In the genomic region with DNA sequence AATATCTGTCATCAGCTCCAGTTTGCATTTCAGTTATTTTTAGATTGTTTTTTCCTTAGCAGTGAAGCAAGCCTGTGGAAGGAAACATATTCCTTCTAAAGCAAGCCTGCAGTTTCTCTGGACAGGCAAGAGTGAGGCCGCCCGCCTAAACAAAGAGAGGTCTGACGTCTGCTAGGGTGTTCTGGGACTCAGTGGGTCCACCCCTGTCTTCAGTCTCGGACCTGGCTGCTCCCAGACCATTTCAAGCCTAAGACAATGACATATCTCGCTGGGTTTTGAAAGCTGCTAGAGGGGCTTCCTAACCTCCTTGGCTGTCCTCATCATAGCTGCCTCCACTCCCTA, we compare ENCODE assay signal across 25 cellular contexts. TPM values are rescaled to one million over a fixed set of nuclear protein-coding genes. Genes with fewer than 3 reads are reported as not detected.
A peak's percentile ranks its signal among the peaks of the same experiment; 100 is the strongest.
DNase-seq lines count a peak whose midpoint lies in the region; ATAC-seq and TF ChIP-seq lines count a peak whose summit lies in the region.
"Had no signal": no experiment of that assay in that cellular context is flagged by ENCODE, and none has a peak within 500 bp of the region (broad histone marks: within the 10 kb centered on the region; RNA-seq: fewer than 3 reads in every experiment).

No MANE protein-coding gene starts in this region.

- WGBS in heart right ventricle, 2 donors: 52 to 61% methylated on average over 5 of the region's 5 CpGs
- 81% methylated on average over 5 of the region's 5 CpGs for WGBS in testis, 2 donors

- peaks cover 5 to 37% (median 22%) of the 10 kb centered on the region in 11 experiments; a peak in 17 of 22 replicates for H3K9me3 ChIP-seq in BLaER1 treated with 17β-estradiol and CSF1 and Interleukin-3, amounts not matched to agents 10 nM and 100 nM (replicated peaks in 1 of 11)
- H3K9me3 ChIP-seq in adipocyte (ENCODE audit: control insufficient read depth, low read length): no peaks in the 10 kb centered on the region
- no peaks in the 10 kb centered on the region for H3K9me3 ChIP-seq in heart right ventricle
- no peaks in the 10 kb centered on the region for H3K9me3 ChIP-seq in testis
- H3K9me3 ChIP-seq: neutrophil, prostate gland had no signal

- ATAC-seq in heart right ventricle (peak; percentile 18 to 85 (median 59)), sciatic nerve (peak; percentile 76), HG03139 (IDR thresholded peaks at IDR 0.05; ENCODE audit: unreplicated experiment) (no peak)
- ATAC-seq: activated naive CD8-positive, alpha-beta T cell treated with anti-CD3 and anti-CD28 coated beads, Interleukin-2, amount 50 U/mL, for 24 hours; GM12878 had no signal

- peaks cover 8 to 24% (median 17%) of the 10 kb centered on the region in 10 experiments for H3K4me1 ChIP-seq in BLaER1 treated with 17β-estradiol and CSF1 and Interleukin-3, amounts not matched to agents 10 nM and 100 nM
- H3K4me1 ChIP-seq in adipocyte (ENCODE audit: control insufficient read depth, insufficient read depth, low read length) (peaks cover 17% of the 10 kb centered on the region), heart right ventricle (peaks cover 0 to 32% (median 15%) of the 10 kb centered on the region in 9 donors), testis (no peaks in the 10 kb centered on the region)
- H3K4me1 ChIP-seq: prostate gland had no signal

- H3K27me3 ChIP-seq in BLaER1 treated with 17β-estradiol and CSF1 and Interleukin-3, amounts not matched to agents 10 nM and 100 nM: no peaks in the 10 kb centered on the region
- H3K27me3 ChIP-seq in adipocyte (replicated peaks; ENCODE audit: control insufficient read depth, insufficient read depth, low read length): no peaks in the 10 kb centered on the region
- no peaks in the 10 kb centered on the region for H3K27me3 ChIP-seq in heart right ventricle
- H3K27me3 ChIP-seq in testis: no peaks in the 10 kb centered on the region
- H3K27me3 ChIP-seq: neutrophil had no signal

- no peaks in the 10 kb centered on the region for H4K20me1 ChIP-seq in BLaER1 treated with 17β-estradiol and CSF1 and Interleukin-3, amounts not matched to agents 10 nM and 100 nM

- no peaks in the 10 kb centered on the region for H3K36me3 ChIP-seq in BLaER1 treated with 17β-estradiol and CSF1 and Interleukin-3, amounts not matched to agents 10 nM and 100 nM
- H3K36me3 ChIP-seq in adipocyte (ENCODE audit: control insufficient read depth, insufficient read depth, low read length, severe bottlenecking) (no peaks in the 10 kb centered on the region), heart right ventricle (no peaks in the 10 kb centered on the region), testis (ENCODE audit: low read depth, missing control alignments) (no peaks in the 10 kb centered on the region)
- H3K36me3 ChIP-seq: neutrophil, prostate gland had no signal

- no peak overlapping the region for H3K9ac ChIP-seq in BLaER1 treated with 17β-estradiol and CSF1 and Interleukin-3, amounts not matched to agents 10 nM and 100 nM
- peak overlapping the region; percentile 41 for H3K9ac ChIP-seq in adipocyte (ENCODE audit: low read length)

- no peak for TF ChIP-seq POLR2A in testis (IDR thresholded peaks at IDR 0.05)

- intact Hi-C loops in heart right ventricle (cut with DNase I) (no loop called here), sciatic nerve (cut with DNase I) (no loop called here), testis (cut with DNase I; ENCODE audit: low total_unique reads) (no loop called here)

- no peak for TF ChIP-seq CTCF in heart right ventricle (IDR thresholded peaks at IDR 0.05)
- TF ChIP-seq CTCF in testis (IDR thresholded peaks at IDR 0.05): no peak

- DNase-seq in adipocyte (ENCODE audit: low read depth) (no peak), heart right ventricle (no peak), sciatic nerve (ENCODE audit: low spot score) (no peak), DMS114 treated with DMSO at 0.1 percent for 48 hours (lab: John Stamatoyannopoulos, UW; ENCODE audit: unreplicated experiment) (no peak), testis (no peak), T1000 (lab: John Stamatoyannopoulos, UW) (no peak)
- DNase-seq: activated CD4-positive, alpha-beta T cell treated with anti-CD3 and anti-CD28 coated beads, Interleukin-2, amount 10 ng/mL, durations not matched to agents 7 days and 5 days; activated gamma-delta T cell treated with Interleukin-2 at 50 U/mL for 16 hours; activated naive CD8-positive, alpha-beta T cell treated with anti-CD3 and anti-CD28 coated beads, Interleukin-2, amount 50 U/mL, for 24 hours; activated T-cell treated with anti-CD3 and anti-CD28 coated beads, Interleukin-2, amount 50 U/mL, for 24 hours; CD4-positive, CD25-positive, alpha-beta regulatory T cell; effector CD4-positive, alpha-beta T cell; erythroblast; foreskin fibroblast; NCI-H1048; NCI-H1694; SHP77; SW 1271; T-helper 9 cell had no signal

- peak overlapping the region; percentile 7 to 61 (median 51); a peak in 20 of 22 replicates for H3K4me2 ChIP-seq in BLaER1 treated with 17β-estradiol and CSF1 and Interleukin-3, amounts not matched to agents 10 nM and 100 nM

- no peak overlapping the region for H3K4me3 ChIP-seq in BLaER1 treated with 17β-estradiol and CSF1 and Interleukin-3, amounts not matched to agents 10 nM and 100 nM
- H3K4me3 ChIP-seq in adipocyte (ENCODE audit: low read length) (no peak overlapping the region), heart right ventricle (no peak overlapping the region), testis (no peak overlapping the region)
- H3K4me3 ChIP-seq: GM12878, prostate gland, skin epidermis had no signal

- H3K27ac ChIP-seq in BLaER1 treated with 17β-estradiol and CSF1 and Interleukin-3, amounts not matched to agents 10 nM and 100 nM: peak overlapping the region in 1 of 11 experiments; percentile 33; a peak in 3 of 22 replicates
- H3K27ac ChIP-seq in heart right ventricle (peak overlapping the region in 9 of 10 donors; percentile 23 to 74 (median 59)), testis (no peak overlapping the region)
- H3K27ac ChIP-seq: neutrophil, prostate gland had no signal

RNA-seq across cellular contexts. Expression of a gene that starts 36.8 kb away (rescaled TPM):
- total RNA-seq in heart right ventricle (10 to 100 TPM in 1 of 10 donors, 1 to 10 TPM in 9; 2.9 to 12.9 (median 5.0) TPM), sciatic nerve (37.7 TPM), testis (10 to 100 TPM; 13.5 to 14.2 TPM)
- polyA plus RNA-seq in heart right ventricle (1 to 10 TPM; 2.1 to 4.2 TPM), testis (ENCODE audit: insufficient read depth, low read depth, low replicate concordance) (11.0 TPM)

Comparison
In these comparisons a context has a peak if more than half of its experiments do, and no peak if none do; other contexts are left out.
1. H3K27ac ChIP-seq: peak in heart right ventricle (9 of 10); none in testis (0 of 2).